15 cellular contexts compared by ENCODE assay signal in genomic region chr1:32307313-32307712, GRCh38. TPM values are rescaled to one million over a fixed set of nuclear protein-coding genes. Genes with fewer than 3 reads are reported as not detected.
DNase-seq lines count a peak whose midpoint lies in the region; ATAC-seq and TF ChIP-seq lines count a peak whose summit lies in the region.
"Had no signal": no experiment of that assay in that cellular context is flagged by ENCODE, and none has a peak within 500 bp of the region (broad histone marks: within the 10 kb centered on the region; RNA-seq: fewer than 3 reads in every experiment).

No MANE protein-coding gene starts in this region.

- TF ChIP-seq CTCF in CD8-positive, alpha-beta T cell (IDR thresholded peaks at IDR 0.05): no peak

- H3K4me3 Mint-ChIP-seq in CD8-positive, alpha-beta T cell: no peak overlapping the region
- no peak overlapping the region for H3K4me3 Mint-ChIP-seq in activated naive CD8-positive, alpha-beta T cell treated with anti-CD3 and anti-CD28 coated beads for 36 hours
- no peak overlapping the region for H3K4me3 Mint-ChIP-seq in natural killer cell treated with Interleukin-12 subunit alpha and Interleukin-12 subunit beta and Interleukin-15 and Interleukin-18, amount 100 ng/mL, for 72 hours
- H3K4me3 Mint-ChIP-seq: natural killer cell had no signal

- no peak overlapping the region for H2AK5ac ChIP-seq in mesenchymal stem cell (ENCODE audit: low read length, severe bottlenecking)

- H3K36me3 ChIP-seq in CD8-positive, alpha-beta T cell (ENCODE audit: insufficient read depth, low read length): peaks cover 20% of the 10 kb centered on the region
- peaks cover 21 to 35% of the 10 kb centered on the region in 2 experiments for H3K36me3 ChIP-seq in mesenchymal stem cell (ENCODE audit: control insufficient read depth in 1 of 2, insufficient read depth in 2 of 2, low read depth in 1 of 2, low read length in 2 of 2)

- H3K36me3 Mint-ChIP-seq in CD8-positive, alpha-beta T cell: peaks cover 71% of the 10 kb centered on the region
- H3K36me3 Mint-ChIP-seq in activated naive CD8-positive, alpha-beta T cell treated with anti-CD3 and anti-CD28 coated beads for 36 hours: peaks cover 42% of the 10 kb centered on the region
- peaks cover 31% of the 10 kb centered on the region for H3K36me3 Mint-ChIP-seq in natural killer cell treated with Interleukin-12 subunit alpha and Interleukin-12 subunit beta and Interleukin-15 and Interleukin-18, amount 100 ng/mL, for 72 hours
- H3K36me3 Mint-ChIP-seq: natural killer cell had no signal

- H3K27ac ChIP-seq in CD8-positive, alpha-beta T cell (ENCODE audit: low read depth, low read length): no peak overlapping the region
- no peak overlapping the region for H3K27ac ChIP-seq in mesenchymal stem cell (ENCODE audit: low read length, poor library complexity, severe bottlenecking)
- H3K27ac ChIP-seq: RWPE1 had no signal

- no peak overlapping the region for H3K14ac ChIP-seq in mesenchymal stem cell (ENCODE audit: low read length in 2 of 2)

- no peaks in the 10 kb centered on the region for H3K9me3 ChIP-seq in CD8-positive, alpha-beta T cell (ENCODE audit: low read length)
- H3K9me3 ChIP-seq in mesenchymal stem cell (ENCODE audit: control insufficient read depth, low read length): peaks cover 13% of the 10 kb centered on the region

- H2AFZ ChIP-seq in mesenchymal stem cell (ENCODE audit: low read depth, low read length): no peak overlapping the region

- intact Hi-C loops in CD8-positive, alpha-beta T cell (cut with DNase I, micrococcal nuclease): no loop called here

- WGBS in mesenchymal stem cell: 84% methylated on average over 2 of the region's 2 CpGs

- H3K79me1 ChIP-seq in mesenchymal stem cell (replicated peaks; ENCODE audit: low read length, poor library complexity, severe bottlenecking): peaks cover 30% of the 10 kb centered on the region

- no peak overlapping the region for H3K18ac ChIP-seq in mesenchymal stem cell (ENCODE audit: low read depth in 1 of 2, low read length in 2 of 2)

- no peak overlapping the region for H3K4ac ChIP-seq in mesenchymal stem cell (ENCODE audit: low read depth in 1 of 2, low read length in 2 of 2)

- no peaks in the 10 kb centered on the region for H3K27me3 Mint-ChIP-seq in CD8-positive, alpha-beta T cell (ENCODE audit: low read depth)
- no peaks in the 10 kb centered on the region for H3K27me3 Mint-ChIP-seq in activated naive CD8-positive, alpha-beta T cell treated with anti-CD3 and anti-CD28 coated beads for 36 hours
- no peaks in the 10 kb centered on the region for H3K27me3 Mint-ChIP-seq in natural killer cell treated with Interleukin-12 subunit alpha and Interleukin-12 subunit beta and Interleukin-15 and Interleukin-18, amount 100 ng/mL, for 72 hours

- H2BK5ac ChIP-seq in mesenchymal stem cell (ENCODE audit: low read depth, low read length, poor library complexity, severe bottlenecking): no peak overlapping the region

- no peak overlapping the region for H3K4me2 ChIP-seq in mesenchymal stem cell (ENCODE audit: low read length, poor library complexity, severe bottlenecking)

- H3K23ac ChIP-seq in mesenchymal stem cell (ENCODE audit: low read length in 2 of 2): no peak overlapping the region

- peaks cover 66% of the 10 kb centered on the region for H3K4me1 Mint-ChIP-seq in CD8-positive, alpha-beta T cell (ENCODE audit: low read depth)
- peaks cover 40% of the 10 kb centered on the region for H3K4me1 Mint-ChIP-seq in activated naive CD8-positive, alpha-beta T cell treated with anti-CD3 and anti-CD28 coated beads for 36 hours
- peaks cover 43 to 47% of the 10 kb centered on the region in 2 donors for H3K4me1 Mint-ChIP-seq in natural killer cell treated with Interleukin-12 subunit alpha and Interleukin-12 subunit beta and Interleukin-15 and Interleukin-18, amount 100 ng/mL, for 72 hours (ENCODE audit: low read depth in 2 of 2)

- POLR2A ChIA-PET in CD8-positive, alpha-beta T cell (lab: Charles Lee): interaction anchor here (0.9 to 1.4 kb wide), 3 partner anchors 15 to 35 kb away, joined by 3 to 5 read pairs (median 4); partner anchors contain the start of gene MARCKSL1

- no peak overlapping the region for H2BK120ac ChIP-seq in mesenchymal stem cell (ENCODE audit: low read depth, low read length)

- H3K4me3 ChIP-seq in CD8-positive, alpha-beta T cell (ENCODE audit: low read depth, low read length): no peak overlapping the region
- no peak overlapping the region for H3K4me3 ChIP-seq in mesenchymal stem cell (ENCODE audit: insufficient read depth in 1 of 2, low read depth in 1 of 2, low read length in 2 of 2)

- H4K8ac ChIP-seq in mesenchymal stem cell (ENCODE audit: low read length): no peak overlapping the region

- ATAC-seq in CD8-positive, alpha-beta T cell: no peak
- no peak for ATAC-seq in natural killer cell treated with Interleukin-12 subunit alpha and Interleukin-12 subunit beta and Interleukin-15 and Interleukin-18, amount 100 ng/mL, for 72 hours
- ATAC-seq: natural killer cell had no signal

- H4K91ac ChIP-seq in mesenchymal stem cell (ENCODE audit: low read length): no peak overlapping the region

- DNase-seq in CD8-positive, alpha-beta T cell: no peak
- DNase-seq in HS-5 (ENCODE audit: low read depth): peak; percentile 58
- no peak for DNase-seq in activated naive CD8-positive, alpha-beta T cell treated with anti-CD3 and anti-CD28 coated beads for 36 hours
- DNase-seq in mesenchymal stem cell: no peak
- DNase-seq in AG08396 (ENCODE audit: low spot score): no peak
- no peak for DNase-seq in natural killer cell treated with Interleukin-12 subunit alpha and Interleukin-12 subunit beta and Interleukin-15 and Interleukin-18, amount 100 ng/mL, for 72 hours (ENCODE audit: low spot score)
- DNase-seq in amygdala (lab: John Stamatoyannopoulos, UW): no peak
- no peak for DNase-seq in medulla oblongata (ENCODE audit: extremely low spot score)
- DNase-seq: dermis blood vessel endothelial cell, DMS 273 treated with DMSO at 0.1 percent for 48 hours, kidney glomerular epithelial cell, natural killer cell, NCI-H1048 had no signal

- CTCF ChIA-PET in CD8-positive, alpha-beta T cell (lab: Charles Lee): interaction anchor here (1.0 to 1.4 kb wide), 3 partner anchors 38 to 92 kb away, joined by 3 to 6 read pairs (median 6); no protein-coding TSS in a partner anchor

- peaks cover 3% of the 10 kb centered on the region for H3K9me3 Mint-ChIP-seq in CD8-positive, alpha-beta T cell
- H3K9me3 Mint-ChIP-seq in activated naive CD8-positive, alpha-beta T cell treated with anti-CD3 and anti-CD28 coated beads for 36 hours: peaks cover 2% of the 10 kb centered on the region
- no peaks in the 10 kb centered on the region for H3K9me3 Mint-ChIP-seq in natural killer cell treated with Interleukin-12 subunit alpha and Interleukin-12 subunit beta and Interleukin-15 and Interleukin-18, amount 100 ng/mL, for 72 hours
- H3K9me3 Mint-ChIP-seq: natural killer cell had no signal

- H3K27ac Mint-ChIP-seq in CD8-positive, alpha-beta T cell: peak overlapping the region; percentile 7
- H3K27ac Mint-ChIP-seq in activated naive CD8-positive, alpha-beta T cell treated with anti-CD3 and anti-CD28 coated beads for 36 hours: peak overlapping the region; percentile 7
- peak overlapping the region in 1 of 2 donors; percentile 20 for H3K27ac Mint-ChIP-seq in natural killer cell treated with Interleukin-12 subunit alpha and Interleukin-12 subunit beta and Interleukin-15 and Interleukin-18, amount 100 ng/mL, for 72 hours

- H2BK15ac ChIP-seq in mesenchymal stem cell (ENCODE audit: low read depth, poor library complexity, severe bottlenecking): no peak overlapping the region

- no peak overlapping the region for H2BK12ac ChIP-seq in mesenchymal stem cell (ENCODE audit: low read length in 2 of 2)

- peak overlapping the region; percentile 66 for H3K9ac ChIP-seq in mesenchymal stem cell (ENCODE audit: low read length)

- H3K27me3 ChIP-seq in CD8-positive, alpha-beta T cell (ENCODE audit: insufficient read depth, low read length): no peaks in the 10 kb centered on the region
- H3K27me3 ChIP-seq in mesenchymal stem cell (ENCODE audit: control insufficient read depth in 1 of 2, insufficient read depth in 1 of 2, low read length in 2 of 2): no peaks in the 10 kb centered on the region

- peaks cover 25% of the 10 kb centered on the region for H3K4me1 ChIP-seq in CD8-positive, alpha-beta T cell (ENCODE audit: insufficient read depth, low read length)
- H3K4me1 ChIP-seq in mesenchymal stem cell (ENCODE audit: control insufficient read depth, insufficient read depth, low read depth, low read length): peaks cover 4% of the 10 kb centered on the region

RNA-seq across cellular contexts. Expression of gene HDAC1, which starts 15.4 kb away (rescaled TPM):
- total RNA-seq in CD8-positive, alpha-beta T cell: 10 to 100 TPM; 57.8 to 61.4 TPM
- total RNA-seq in activated naive CD8-positive, alpha-beta T cell treated with anti-CD3 and anti-CD28 coated beads for 36 hours: 100 to 1,000 TPM; 142 to 149 TPM
- polyA plus RNA-seq in mesenchymal stem cell (2013, experiment 1 of 2): 73.3 TPM
- polyA plus RNA-seq in mesenchymal stem cell (2013, experiment 2 of 2): 73.2 TPM
- total RNA-seq in natural killer cell treated with Interleukin-12 subunit alpha and Interleukin-12 subunit beta and Interleukin-15 and Interleukin-18, amount 100 ng/mL, for 72 hours: 100 to 1,000 TPM; 186 to 225 TPM

RNA-seq across cellular contexts. Expression of gene MARCKSL1, which starts 28.7 kb away (rescaled TPM):
- total RNA-seq in CD8-positive, alpha-beta T cell: 10 to 100 TPM; 30.5 to 30.7 TPM
- 10 to 100 TPM; 26.4 to 26.7 TPM for total RNA-seq in activated naive CD8-positive, alpha-beta T cell treated with anti-CD3 and anti-CD28 coated beads for 36 hours
- 391 TPM for polyA plus RNA-seq in mesenchymal stem cell (2013, experiment 1 of 2)
- polyA plus RNA-seq in mesenchymal stem cell (2013, experiment 2 of 2): 395 TPM
- total RNA-seq in natural killer cell treated with Interleukin-12 subunit alpha and Interleukin-12 subunit beta and Interleukin-15 and Interleukin-18, amount 100 ng/mL, for 72 hours: 10 to 100 TPM; 11.8 to 35.9 TPM

RNA-seq across cellular contexts. Expression of gene FAM229A, which starts 55.0 kb away (rescaled TPM):
- total RNA-seq in CD8-positive, alpha-beta T cell: 10 to 100 TPM; 29.9 to 36.0 TPM
- total RNA-seq in activated naive CD8-positive, alpha-beta T cell treated with anti-CD3 and anti-CD28 coated beads for 36 hours: 1 to 10 TPM; 2.8 to 3.6 TPM
- 3.5 TPM for polyA plus RNA-seq in mesenchymal stem cell (2013, experiment 1 of 2)
- polyA plus RNA-seq in mesenchymal stem cell (2013, experiment 2 of 2): 2.7 TPM
- 10 to 100 TPM in 1 of 2 donors, 1 to 10 TPM in 1; 6.2 to 13.4 TPM for total RNA-seq in natural killer cell treated with Interleukin-12 subunit alpha and Interleukin-12 subunit beta and Interleukin-15 and Interleukin-18, amount 100 ng/mL, for 72 hours

RNA-seq across cellular contexts. Expression of gene TSSK3, which starts 55.0 kb away (rescaled TPM):
- under 1 TPM; 0.22 to 0.42 TPM for total RNA-seq in CD8-positive, alpha-beta T cell
- total RNA-seq in activated naive CD8-positive, alpha-beta T cell treated with anti-CD3 and anti-CD28 coated beads for 36 hours: under 1 TPM; 0.48 to 0.60 TPM
- 0.86 TPM for polyA plus RNA-seq in mesenchymal stem cell (2013, experiment 1 of 2)
- 0.52 TPM for polyA plus RNA-seq in mesenchymal stem cell (2013, experiment 2 of 2)
- under 1 TPM in 1 of 2 donors, not detected in 1; 0.36 TPM for total RNA-seq in natural killer cell treated with Interleukin-12 subunit alpha and Interleukin-12 subunit beta and Interleukin-15 and Interleukin-18, amount 100 ng/mL, for 72 hours
- total RNA-seq: dermis blood vessel endothelial cell had no signal

RNA-seq across cellular contexts. Expression of gene LCK, which starts 56.2 kb away (rescaled TPM):
- total RNA-seq in CD8-positive, alpha-beta T cell: 100 to 1,000 TPM; 203 to 206 TPM
- total RNA-seq in activated naive CD8-positive, alpha-beta T cell treated with anti-CD3 and anti-CD28 coated beads for 36 hours: 100 to 1,000 TPM; 285 to 286 TPM
- 0.14 TPM for polyA plus RNA-seq in mesenchymal stem cell (2013, experiment 1 of 2)
- 0.04 TPM for polyA plus RNA-seq in mesenchymal stem cell (2013, experiment 2 of 2)
- 100 to 1,000 TPM in 1 of 2 donors, 10 to 100 TPM in 1; 66.4 to 140 TPM for total RNA-seq in natural killer cell treated with Interleukin-12 subunit alpha and Interleukin-12 subunit beta and Interleukin-15 and Interleukin-18, amount 100 ng/mL, for 72 hours
- total RNA-seq: NCI-H460 had no signal
